Comparison of ENCODE assay signal across 8 cellular contexts in the genomic region with DNA sequence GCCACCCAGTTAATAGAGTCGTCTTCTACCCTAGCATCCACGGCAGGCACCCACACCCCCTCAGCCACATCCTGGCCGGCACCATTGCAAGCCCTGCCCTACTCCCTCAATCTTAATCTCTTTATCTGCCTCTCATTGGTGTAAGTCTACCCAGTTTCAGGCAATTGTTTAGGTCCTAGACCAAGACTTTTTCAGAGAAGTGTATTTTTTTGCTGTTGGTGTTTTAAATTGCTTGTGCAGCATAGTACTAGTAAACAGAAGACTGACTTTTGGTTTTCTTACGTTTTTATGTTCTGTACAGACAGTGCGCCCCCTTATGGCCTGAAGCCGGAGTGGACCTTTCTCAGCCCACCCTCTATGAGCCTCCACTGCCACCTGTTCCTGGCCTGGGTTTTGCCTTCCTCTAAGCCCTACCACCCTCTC. TPM values are rescaled to one million over a fixed set of nuclear protein-coding genes. Genes with fewer than 3 reads are reported as not detected.
DNase-seq lines count a peak whose midpoint lies in the region; ATAC-seq and TF ChIP-seq lines count a peak whose summit lies in the region.

No MANE protein-coding gene starts in this region.

- H3K4me1 ChIP-seq in heart left ventricle = peaks cover 0 to 33% (median 0%) of the 10 kb centered on the region in 12 donors

- H3K36me3 ChIP-seq in heart left ventricle = no peaks in the 10 kb centered on the region

- WGBS in heart left ventricle, 4 donors = 31 to 37% (median 34%) methylated on average over 6 of the region's 6 CpGs

- intact Hi-C loops in heart left ventricle (cut with DNase I) = no loop called here

- peak; percentile 45 for ATAC-seq in GM18867 (IDR thresholded peaks at IDR 0.05; ENCODE audit: unreplicated experiment)
- ATAC-seq in HG03039 (IDR thresholded peaks at IDR 0.05; ENCODE audit: unreplicated experiment) = peak; percentile 34
- ATAC-seq in activated T-cell treated with anti-CD3 and anti-CD28 coated beads, Interleukin-2, amount 50 U/mL, for 72 hours (replicated peaks in 1 of 2) = peak; percentile 61 to 67
- ATAC-seq in heart left ventricle = peak in 3 of 4 donors; percentile 33 to 53 (median 36)

- TF ChIP-seq CTCF in 22Rv1 (IDR thresholded peaks at IDR 0.05) (peak; percentile 62), heart left ventricle (IDR thresholded peaks at IDR 0.05) (peak in 8 of 12 donors; percentile 6 to 42 (median 18))

- no peaks in the 10 kb centered on the region for H3K9me3 ChIP-seq in heart left ventricle

- H3K36me3 Mint-ChIP-seq in activated T-cell treated with anti-CD3 and anti-CD28 coated beads, Interleukin-2, amount 50 U/mL, for 72 hours (ENCODE audit: insufficient read depth in 2 of 2) = peaks cover 9 to 16% of the 10 kb centered on the region in 2 donors

- peak overlapping the region in 1 of 12 donors; percentile 27 for H3K4me3 ChIP-seq in heart left ventricle

- H3K4me3 Mint-ChIP-seq in activated T-cell treated with anti-CD3 and anti-CD28 coated beads, Interleukin-2, amount 50 U/mL, for 72 hours = peak overlapping the region; percentile 91 to 97

- peaks cover 0 to 3% (median 0%) of the 10 kb centered on the region in 9 donors for H3K27me3 ChIP-seq in heart left ventricle

- TF ChIP-seq POLR2A in heart left ventricle (IDR thresholded peaks at IDR 0.05) = no peak

- H3K4me1 Mint-ChIP-seq in activated T-cell treated with anti-CD3 and anti-CD28 coated beads, Interleukin-2, amount 50 U/mL, for 72 hours (ENCODE audit: low read depth) = peaks cover 33% of the 10 kb centered on the region

- H3K27ac ChIP-seq in 22Rv1 (no peak overlapping the region), heart left ventricle (peak overlapping the region in 1 of 12 donors; percentile 91)

- H3K27ac Mint-ChIP-seq in activated T-cell treated with anti-CD3 and anti-CD28 coated beads, Interleukin-2, amount 50 U/mL, for 72 hours = peak overlapping the region; percentile 93

- H3K27me3 Mint-ChIP-seq in activated T-cell treated with anti-CD3 and anti-CD28 coated beads, Interleukin-2, amount 50 U/mL, for 72 hours (ENCODE audit: low read depth) = no peaks in the 10 kb centered on the region

- H3K9me3 Mint-ChIP-seq in activated T-cell treated with anti-CD3 and anti-CD28 coated beads, Interleukin-2, amount 50 U/mL, for 72 hours = no peaks in the 10 kb centered on the region

- DNase-seq in OCI-M1 (lab: John Stamatoyannopoulos, UW) = peak; percentile 88
- peak; percentile 80 to 84 for DNase-seq in activated T-cell treated with anti-CD3 and anti-CD28 coated beads, Interleukin-2, amount 50 U/mL, for 72 hours
- DNase-seq in heart left ventricle = peak in 2 of 5 donors; percentile 31 to 39
- peak; percentile 68 to 73 for DNase-seq in stimulated activated CD4-positive, alpha-beta T cell treated with anti-CD3 and anti-CD28 coated beads, Interleukin-4, amount 100 ng/mL, for 48 hours (ENCODE audit: low read depth in 2 of 2)
- DNase-seq in NCI-H2081 treated with DMSO at 0.1 percent for 48 hours (lab: John Stamatoyannopoulos, UW) = no peak

RNA-seq across cellular contexts. Expression of gene LCP1, which starts 2.3 kb away (rescaled TPM):
- 100 to 1,000 TPM; 834 to 955 TPM for total RNA-seq in activated T-cell treated with anti-CD3 and anti-CD28 coated beads, Interleukin-2, amount 50 U/mL, for 72 hours
- total RNA-seq in heart left ventricle = 100 to 1,000 TPM in 1 of 9 donors, 10 to 100 TPM in 5, 1 to 10 TPM in 3; 5.6 to 230 (median 11.8) TPM
- 1 to 10 TPM; 1.9 to 8.7 TPM for polyA plus RNA-seq in heart left ventricle

RNA-seq across cellular contexts. Expression of gene LRRC63, which starts 27.4 kb away (rescaled TPM):
- 1 to 10 TPM; 1.0 to 2.5 TPM for total RNA-seq in activated T-cell treated with anti-CD3 and anti-CD28 coated beads, Interleukin-2, amount 50 U/mL, for 72 hours
- total RNA-seq in heart left ventricle = under 1 TPM in 2 of 9 donors, not detected in 7; 0.14 to 0.48 TPM
- polyA plus RNA-seq in heart left ventricle = not detected
